ENCODE assay signal across 13 cellular contexts in genomic region chr15:35136552-35136951, GRCh38. TPM values are rescaled to one million over a fixed set of nuclear protein-coding genes. Genes with fewer than 3 reads are reported as not detected.
DNase-seq lines count a peak whose midpoint lies in the region; ATAC-seq and TF ChIP-seq lines count a peak whose summit lies in the region.
"Had no signal": no experiment of that assay in that cellular context is flagged by ENCODE, and none has a peak within 500 bp of the region (broad histone marks: within the 10 kb centered on the region; RNA-seq: fewer than 3 reads in every experiment).

No MANE protein-coding gene starts in this region.

- no peak overlapping the region for H3K56ac ChIP-seq in IMR-90 (ENCODE audit: extremely low read depth, insufficient read depth, low read length)
- H3K56ac ChIP-seq in mesendoderm (ENCODE audit: low read length): no peak overlapping the region

- H3K9me3 ChIP-seq in IMR-90 (ENCODE audit: control insufficient read depth, insufficient read depth, low read length) (0 out of 2 replicates have a peak, but pooled peaks cover 2% of the 10 kb centered on the region), ascending aorta (no peaks in the 10 kb centered on the region), upper lobe of left lung (no peaks in the 10 kb centered on the region)
- H3K9me3 ChIP-seq: body of pancreas, uterus had no signal

- H4K20me1 ChIP-seq in IMR-90 (ENCODE audit: insufficient read depth, low read length): no peaks in the 10 kb centered on the region

- H2BK120ac ChIP-seq in IMR-90 (ENCODE audit: low read depth, low read length) (peak overlapping the region; percentile 36), mesendoderm (ENCODE audit: low read depth, low read length) (no peak overlapping the region)

- no TSS peak for BruUV-seq in IMR-90 (replicated peaks; lab: Mats Ljungman, UMichigan)

- 80% methylated on average over 2 of the region's 2 CpGs; no CpG with 5 or more reads in 1 of the 2 experiments for WGBS in IMR-90 (ENCODE audit: extremely low coverage in 2 of 2, insufficient read length in 1 of 2), 2 experiments
- 77 to 81% methylated on average over 2 of the region's 2 CpGs for WGBS in upper lobe of left lung, 2 donors
- no CpG with 5 or more reads among the region's 2 CpGs for WGBS in mesendoderm (ENCODE audit: extremely low coverage, insufficient coverage, low lambda C conversion rate)

- no peak overlapping the region for H4K5ac ChIP-seq in IMR-90 (ENCODE audit: low read depth, low read length)
- H4K5ac ChIP-seq in mesendoderm (ENCODE audit: low read length): no peak overlapping the region

- CTCF ChIA-PET in IMR-90 (lab: Yijun Ruan, JAX): interaction anchor here (0.6 kb wide), 1 partner anchor 82 kb away, joined by 5 read pairs; no protein-coding TSS in a partner anchor

- peak overlapping the region in 1 of 2 experiments; percentile 22; a peak in 1 of 4 replicates for H4K8ac ChIP-seq in IMR-90 (ENCODE audit: low read depth in 2 of 2, low read length in 2 of 2)
- H4K8ac ChIP-seq in mesendoderm (ENCODE audit: low read depth, low read length): no peak overlapping the region

- H3K27me3 ChIP-seq in IMR-90 (ENCODE audit: control insufficient read depth, insufficient read depth, low read length) (no peaks in the 10 kb centered on the region), ascending aorta (no peaks in the 10 kb centered on the region), upper lobe of left lung (no peaks in the 10 kb centered on the region), mesendoderm (ENCODE audit: insufficient read depth, low read length, poor library complexity) (no peaks in the 10 kb centered on the region)
- H3K27me3 ChIP-seq: body of pancreas, uterus had no signal

- in situ Hi-C loops in IMR-90 (cut with MboI; ENCODE audit: low sequenced_read_pairs): no loop called here

- TF ChIP-seq CTCF in IMR-90 (conservative IDR thresholded peaks at IDR 0.05; ENCODE audit: low read depth, low read length) (no peak), ascending aorta (IDR thresholded peaks at IDR 0.05) (no peak), upper lobe of left lung (IDR thresholded peaks at IDR 0.05) (no peak)

- H3K23ac ChIP-seq in IMR-90 (ENCODE audit: low read depth, low read length) (no peak overlapping the region), mesendoderm (ENCODE audit: low read length) (no peak overlapping the region)

- H3K4ac ChIP-seq in IMR-90 (ENCODE audit: low read depth, low read length): 0 out of 2 replicates have a peak overlapping the region, but pooled peaks have one; percentile 10
- no peak overlapping the region for H3K4ac ChIP-seq in mesendoderm (ENCODE audit: low read depth, low read length)

- POLR2A ChIA-PET in IMR-90 (lab: Charles Lee; ENCODE audit: unreplicated experiment): interaction anchor here (0.6 kb wide), 1 partner anchor 97 kb away, joined by 9 read pairs; no protein-coding TSS in a partner anchor

- H3K4me3 ChIP-seq in IMR-90 (ENCODE audit: insufficient read depth, low read depth, low read length): no peak overlapping the region
- H3K4me3 ChIP-seq in ascending aorta: no peak overlapping the region
- no peak overlapping the region for H3K4me3 ChIP-seq in upper lobe of left lung
- H3K4me3 ChIP-seq in mesendoderm (ENCODE audit: low read length): no peak overlapping the region
- H3K4me3 ChIP-seq: body of pancreas, uterus had no signal

- no peak for TF ChIP-seq RAD21 in IMR-90 (IDR thresholded peaks at IDR 0.05; ENCODE audit: low read length)

- no peak for TF ChIP-seq EP300 in upper lobe of left lung (IDR thresholded peaks at IDR 0.05)

- no peak overlapping the region for H3K14ac ChIP-seq in IMR-90 (replicated peaks; ENCODE audit: low read depth, low read length)

- H3K9ac ChIP-seq in IMR-90 (ENCODE audit: low read depth, low read length) (no peak overlapping the region), mesendoderm (ENCODE audit: low read length) (no peak overlapping the region)

- H3K4me1 ChIP-seq in IMR-90 (ENCODE audit: control insufficient read depth, insufficient read depth, low read length): peaks cover 3% of the 10 kb centered on the region
- H3K4me1 ChIP-seq in ascending aorta: no peaks in the 10 kb centered on the region
- no peaks in the 10 kb centered on the region for H3K4me1 ChIP-seq in upper lobe of left lung
- H3K4me1 ChIP-seq in mesendoderm (ENCODE audit: control insufficient read depth, low read depth, low read length): no peaks in the 10 kb centered on the region
- H3K4me1 ChIP-seq: body of pancreas, uterus had no signal

- no peak overlapping the region for H2BK5ac ChIP-seq in IMR-90 (ENCODE audit: low read depth, low read length, poor library complexity, severe bottlenecking)
- no peak overlapping the region for H2BK5ac ChIP-seq in mesendoderm (ENCODE audit: low read length)

- TF ChIP-seq POLR2A in IMR-90 (IDR thresholded peaks at IDR 0.05; ENCODE audit: low read depth, low read length) (no peak), upper lobe of left lung (IDR thresholded peaks at IDR 0.05) (no peak)

- H2BK15ac ChIP-seq in IMR-90 (ENCODE audit: low read depth, low read length) (peak overlapping the region; percentile 94; the same call in 2 of the 3 replicates), mesendoderm (replicated peaks; ENCODE audit: low read depth) (no peak overlapping the region)

- H3K27ac ChIP-seq in IMR-90 (ENCODE audit: insufficient read depth, low read length) (no peak overlapping the region), ascending aorta (no peak overlapping the region), upper lobe of left lung (no peak overlapping the region), mesendoderm (ENCODE audit: low read depth, low read length) (no peak overlapping the region)
- H3K27ac ChIP-seq: body of pancreas, C4-2B, uterus had no signal

- H2AK5ac ChIP-seq in IMR-90 (ENCODE audit: low read depth, low read length): no peak overlapping the region
- H2AK5ac ChIP-seq in mesendoderm (ENCODE audit: low read length): no peak overlapping the region

- H2BK20ac ChIP-seq in IMR-90 (ENCODE audit: low read depth, low read length): no peak overlapping the region

- H3K79me1 ChIP-seq in IMR-90 (ENCODE audit: low read depth in 1 of 2, low read length in 2 of 2) (no peaks in the 10 kb centered on the region), mesendoderm (ENCODE audit: low read length) (no peaks in the 10 kb centered on the region)

- 0 out of 2 replicates have a peak overlapping the region, but pooled peaks have one; percentile 54 for H4K91ac ChIP-seq in IMR-90 (ENCODE audit: insufficient read depth, low read depth, low read length)

- dilution Hi-C loops in IMR-90 (cut with HindIII; ENCODE audit: low sequenced_read_pairs, unreplicated experiment): no loop called here

- DNase-seq in IMR-90 (no peak), ascending aorta (ENCODE audit: low spot score in 2 of 2) (no peak), NCI-H2107 (lab: John Stamatoyannopoulos, UW) (no peak), upper lobe of left lung (no peak), mesendoderm (no peak)
- DNase-seq: body of pancreas, retina, uterus had no signal

- no peak overlapping the region for H3K4me2 ChIP-seq in IMR-90 (ENCODE audit: low read depth, low read length)
- no peak overlapping the region for H3K4me2 ChIP-seq in mesendoderm (ENCODE audit: low read length)

- ATAC-seq in GM18517 (IDR thresholded peaks at IDR 0.05; ENCODE audit: unreplicated experiment): peak; percentile 99
- ATAC-seq in GM21367 (IDR thresholded peaks at IDR 0.05; ENCODE audit: unreplicated experiment): peak; percentile 97
- peak; percentile 98 for ATAC-seq in HG02973 (IDR thresholded peaks at IDR 0.05; ENCODE audit: unreplicated experiment)
- no peak for ATAC-seq in IMR-90 (ENCODE audit: low read depth)
- no peak for ATAC-seq in upper lobe of left lung (ENCODE audit: low FRiP score in 2 of 2)
- ATAC-seq: body of pancreas, Panc1 had no signal

- no peak overlapping the region for H2AFZ ChIP-seq in IMR-90 (replicated peaks; ENCODE audit: low read length, poor library complexity)

- H2AK9ac ChIP-seq in IMR-90 (replicated peaks; ENCODE audit: low read depth, low read length, poor library complexity): no peak overlapping the region

- intact Hi-C loops in IMR-90 (cut with micrococcal nuclease): no loop called here
- intact Hi-C loops in ascending aorta (cut with DNase I): no loop called here

- H3K36me3 ChIP-seq in IMR-90 (ENCODE audit: control insufficient read depth, insufficient read depth, low read length) (no peaks in the 10 kb centered on the region), ascending aorta (no peaks in the 10 kb centered on the region), upper lobe of left lung (no peaks in the 10 kb centered on the region), mesendoderm (ENCODE audit: control insufficient read depth, insufficient read depth, low read length) (no peaks in the 10 kb centered on the region)
- H3K36me3 ChIP-seq: uterus had no signal

- no peaks in the 10 kb centered on the region for H3K79me2 ChIP-seq in mesendoderm (ENCODE audit: control insufficient read depth, insufficient read depth, low read length)

- H3K18ac ChIP-seq in IMR-90 (ENCODE audit: low read depth, low read length) (no peak overlapping the region), mesendoderm (ENCODE audit: low read length) (no peak overlapping the region)

- peaks cover 3% of the 10 kb centered on the region; the same call in 1 of the 2 replicates for H3K9me1 ChIP-seq in IMR-90 (ENCODE audit: insufficient read depth, low read length)

TF ChIP-seq in IMR-90, 13 proteins besides CTCF, POLR2A, EP300 and RAD21 (continues in another document):
- no peak for TF ChIP-seq CHD1 (IDR thresholded peaks at IDR 0.05; ENCODE audit: low read depth, low read length)
- TF ChIP-seq MAZ (IDR thresholded peaks at IDR 0.05; ENCODE audit: borderline replicate concordance, low read depth, low read length): no peak
- TF ChIP-seq CEBPB (IDR thresholded peaks at IDR 0.05; ENCODE audit: low read depth, low read length): no peak
- TF ChIP-seq FOS (IDR thresholded peaks at IDR 0.05; ENCODE audit: low read depth, low read length): no peak
- TF ChIP-seq RFX5 (IDR thresholded peaks at IDR 0.05; ENCODE audit: low read depth, low read length): no peak
- no peak for TF ChIP-seq USF2 (IDR thresholded peaks at IDR 0.05; ENCODE audit: low read depth, low read length)
- TF ChIP-seq RCOR1 (IDR thresholded peaks at IDR 0.05; ENCODE audit: insufficient replicate concordance, low read length): no peak

RNA-seq across cellular contexts. Expression of gene NANOGP8, which starts 51.5 kb away (rescaled TPM):
- not detected in 2 replicates for total RNA-seq in IMR-90 (2012; rRNA removed)
- not detected in 2 replicates for polyA plus RNA-seq in IMR-90 (2012; rRNA removed)
- not detected in 2 replicates for polyA plus RNA-seq in IMR-90 (2012; cell fraction: cytosol; rRNA removed)
- 0.17 TPM in 1 of 2 replicates, not detected in the other for polyA plus RNA-seq in IMR-90 (2012; cell fraction: nucleus; rRNA removed; ENCODE audit: low replicate concordance)
- not detected for total RNA-seq in ascending aorta
- 1 to 10 TPM in 3 of 6 donors, under 1 TPM in 2, not detected in 1; 0.46 to 8.4 (median 1.4) TPM for total RNA-seq in upper lobe of left lung
- 39.5 TPM for polyA plus RNA-seq in mesendoderm (2013, experiment 1 of 2)
- 39.7 TPM for polyA plus RNA-seq in mesendoderm (2013, experiment 2 of 2)

Comparison
In these comparisons a context has a peak if more than half of its experiments do, and no peak if none do; other contexts are left out.
1. ATAC-seq: peak in GM18517 (single experiment), GM21367 (single experiment) and HG02973 (single experiment); none in IMR-90 (single experiment) and upper lobe of left lung (0 of 2).